ENCODE assay signal across 23 cellular contexts in the genomic region with DNA sequence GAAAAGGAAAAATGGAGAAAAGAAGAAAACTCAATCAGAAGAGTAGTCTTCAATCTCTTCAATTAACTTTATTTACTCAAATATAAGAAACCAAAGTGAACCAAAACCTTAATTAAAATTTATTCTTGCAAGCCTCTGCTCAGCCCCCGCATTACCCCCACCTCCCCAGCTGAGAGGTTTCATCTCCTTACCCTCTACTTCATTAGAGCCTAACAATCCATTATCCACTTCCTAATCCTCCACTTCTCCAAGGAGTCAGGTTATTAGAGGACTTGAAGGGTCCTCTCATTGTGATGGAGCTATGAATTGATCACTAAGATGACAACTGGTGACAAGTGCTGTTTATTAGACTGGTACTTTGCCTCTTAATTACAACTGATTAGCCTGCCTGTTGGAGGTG.
"Had no signal": no experiment of that assay in that cellular context is flagged by ENCODE, and none has a peak within 500 bp of the region (broad histone marks: within the 10 kb centered on the region; RNA-seq: fewer than 3 reads in every experiment).

No MANE protein-coding gene starts in this region.

- ATAC-seq: effector memory CD8-positive, alpha-beta T cell; left ventricle myocardium superior; natural killer cell; right cardiac atrium; stimulated activated memory B cell treated with anti-CD40 and anti-IgM and Interleukin-4, amounts not matched to agents 10 μg/mL and 1 μg/mL and 100 μg/mL, for 72 hours; stimulated activated naive CD8-positive, alpha-beta T cell treated with anti-CD3 and anti-CD28 coated beads, Interleukin-15, Interleukin-2, amounts not matched to agents 100 U/mL and 50 U/mL, for 24 hours had no signal

- H3K4me1 ChIP-seq: esophagus squamous epithelium, parathyroid adenoma, spleen, testis, tibial artery had no signal

- H2AFZ ChIP-seq: parathyroid adenoma had no signal

- H3K27ac Mint-ChIP-seq: effector memory CD8-positive, alpha-beta T cell; memory B cell; natural killer cell; progenitor cell of endocrine pancreas; stimulated activated memory B cell treated with anti-CD40 and anti-IgM and Interleukin-4, amounts not matched to agents 10 μg/mL and 1 μg/mL and 100 μg/mL, for 72 hours; type B pancreatic cell had no signal

- H3K27ac ChIP-seq: esophagus squamous epithelium, neutrophil, parathyroid adenoma, skin epidermis, spleen, testis, tibial artery had no signal

- H3K27me3 Mint-ChIP-seq: effector memory CD8-positive, alpha-beta T cell; memory B cell; progenitor cell of endocrine pancreas; stimulated activated memory B cell treated with anti-CD40 and anti-IgM and Interleukin-4, amounts not matched to agents 10 μg/mL and 1 μg/mL and 100 μg/mL, for 72 hours; type B pancreatic cell had no signal

- H3K9me3 ChIP-seq: esophagus squamous epithelium, neutrophil, testis, tibial artery had no signal

- H3K36me3 Mint-ChIP-seq: memory B cell; natural killer cell; stimulated activated memory B cell treated with anti-CD40 and anti-IgM and Interleukin-4, amounts not matched to agents 10 μg/mL and 1 μg/mL and 100 μg/mL, for 72 hours; type B pancreatic cell had no signal

- H3K79me2 ChIP-seq: parathyroid adenoma had no signal

- H3K9ac ChIP-seq: parathyroid adenoma had no signal

- H3K9me3 Mint-ChIP-seq: memory B cell; stimulated activated memory B cell treated with anti-CD40 and anti-IgM and Interleukin-4, amounts not matched to agents 10 μg/mL and 1 μg/mL and 100 μg/mL, for 72 hours; type B pancreatic cell had no signal

- H3K4me3 ChIP-seq: esophagus squamous epithelium, lung, skin epidermis, spleen, testis, tibial artery had no signal

- DNase-seq: cortex of kidney; effector memory CD8-positive, alpha-beta T cell; erythroblast; esophagus squamous epithelium; foreskin melanocyte; hypothalamus; left ventricle myocardium superior; natural killer cell; right cardiac atrium; spleen; stimulated activated CD4-positive, alpha-beta T cell treated with anti-CD3 and anti-CD28 coated beads, Interleukin-4, amount 100 ng/mL, for 4 hours; stimulated activated naive CD8-positive, alpha-beta T cell treated with anti-CD3 and anti-CD28 coated beads, Interleukin-15, Interleukin-2, amounts not matched to agents 100 U/mL and 50 U/mL, for 24 hours; substantia nigra; testis; tibial artery had no signal

- H3K4me3 Mint-ChIP-seq: effector memory CD8-positive, alpha-beta T cell; memory B cell; natural killer cell; stimulated activated memory B cell treated with anti-CD40 and anti-IgM and Interleukin-4, amounts not matched to agents 10 μg/mL and 1 μg/mL and 100 μg/mL, for 72 hours; type B pancreatic cell had no signal

- H3K36me3 ChIP-seq: esophagus squamous epithelium, neutrophil, spleen, tibial artery had no signal

- H3K4me1 Mint-ChIP-seq: memory B cell; natural killer cell; stimulated activated memory B cell treated with anti-CD40 and anti-IgM and Interleukin-4, amounts not matched to agents 10 μg/mL and 1 μg/mL and 100 μg/mL, for 72 hours had no signal

- H3K27me3 ChIP-seq: esophagus squamous epithelium, neutrophil, spleen, testis, tibial artery had no signal
